18 cellular contexts compared by ENCODE assay signal in the genomic region with DNA sequence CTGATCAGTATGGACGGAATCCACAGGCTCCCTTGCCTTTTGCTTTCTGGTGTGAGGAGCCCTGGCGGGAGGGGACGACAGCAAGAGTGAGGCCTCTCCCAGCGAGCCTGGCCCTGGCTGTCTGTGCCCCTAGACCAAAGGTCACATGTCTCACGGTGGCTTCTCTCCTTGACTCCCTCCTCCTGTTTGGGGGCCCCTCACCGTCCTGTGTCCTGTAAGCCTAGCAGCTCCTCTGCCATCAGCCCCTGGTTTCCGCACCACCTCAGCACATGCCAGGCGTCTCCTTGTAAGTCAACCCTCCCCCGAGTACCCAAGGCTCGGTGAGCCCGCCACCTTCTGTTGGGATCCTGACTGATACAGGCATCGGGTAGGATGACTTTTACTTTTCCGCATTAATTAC.
DNase-seq lines count a peak whose midpoint lies in the region; ATAC-seq, FAIRE-seq and TF ChIP-seq lines count a peak whose summit lies in the region.
"Had no signal": no experiment of that assay in that cellular context is flagged by ENCODE, and none has a peak within 500 bp of the region (broad histone marks: within the 10 kb centered on the region; RNA-seq: fewer than 3 reads in every experiment).

No MANE protein-coding gene starts in this region.

- H3K27me3 Mint-ChIP-seq in WTC11 (ENCODE audit: low read depth) = no peaks in the 10 kb centered on the region
- no peaks in the 10 kb centered on the region for H3K27me3 Mint-ChIP-seq in nephron progenitor cell (ENCODE audit: low read depth, poor library complexity)
- H3K27me3 Mint-ChIP-seq: B cell; CD4-positive, alpha-beta T cell; IgD-negative memory B cell had no signal

- H3K36me3 ChIP-seq in HepG2 (replicated peaks in 1 of 2; ENCODE audit: control insufficient read depth in 1 of 2, insufficient read depth in 2 of 2, low read length in 2 of 2) = no peaks in the 10 kb centered on the region
- no peaks in the 10 kb centered on the region for H3K36me3 ChIP-seq in right lobe of liver
- H3K36me3 ChIP-seq in colonic mucosa = no peaks in the 10 kb centered on the region

- H4K20me1 ChIP-seq in HepG2 (ENCODE audit: insufficient read depth, low read length) = no peaks in the 10 kb centered on the region

- CTCF ChIA-PET in HepG2 (lab: Yijun Ruan, JAX; ENCODE audit: low intra/inter-chr PET ratio, low total read pairs) (no interaction called here), WTC11 (lab: Charles Lee) (interaction anchor here (0.6 to 1.4 kb wide), 3 partner anchors 15 to 23 kb away, joined by 3 to 4 read pairs (median 4); no protein-coding TSS in a partner anchor)

- no peak for TF ChIP-seq EP300 in HepG2 (IDR thresholded peaks at IDR 0.05; ENCODE audit: low read depth in 2 of 2, low read length in 2 of 2)
- TF ChIP-seq EP300 in HepG2 (CRISPR knock-in tag; IDR thresholded peaks at IDR 0.05; ENCODE audit: borderline replicate concordance) = no peak

- H3K36me3 Mint-ChIP-seq in WTC11 (no peaks in the 10 kb centered on the region), nephron progenitor cell (ENCODE audit: low read depth) (no peaks in the 10 kb centered on the region)
- H3K36me3 Mint-ChIP-seq: IgD-negative memory B cell had no signal

- TF ChIP-seq RAD21 in HepG2 (CRISPR knock-in tag; IDR thresholded peaks at IDR 0.05) = no peak

- H3K4me3 ChIP-seq in HepG2 (replicated peaks in 1 of 3; ENCODE audit: insufficient read depth in 1 of 3, low read depth in 2 of 3, low read length in 3 of 3) (peak overlapping the region in 1 of 3 experiments; percentile 15; a peak in 1 of 6 replicates), right lobe of liver (no peak overlapping the region), colonic mucosa (no peak overlapping the region)
- H3K4me3 ChIP-seq: GM23248 had no signal

- no peak overlapping the region for H3K27ac ChIP-seq in HepG2 (ENCODE audit: extremely low read length, insufficient read depth, low read length)
- no peak overlapping the region for H3K27ac ChIP-seq in right lobe of liver
- no peak overlapping the region for H3K27ac ChIP-seq in colonic mucosa
- H3K27ac ChIP-seq: GM23248 had no signal

- H3K4me2 ChIP-seq in HepG2 (ENCODE audit: low read depth, low read length) = peak overlapping the region; percentile 59

- POLR2A ChIA-PET in HepG2 (lab: Yijun Ruan, JAX) = no interaction called here
- POLR2A ChIA-PET in WTC11 (lab: Charles Lee) = no interaction called here

- H3K27me3 ChIP-seq in HepG2 (ENCODE audit: control insufficient read depth in 1 of 2, insufficient read depth in 2 of 2, low read length in 2 of 2) (no peaks in the 10 kb centered on the region), right lobe of liver (no peaks in the 10 kb centered on the region), colonic mucosa (no peaks in the 10 kb centered on the region)

- H3K9me3 ChIP-seq in HepG2 (ENCODE audit: low read length) (no peaks in the 10 kb centered on the region), right lobe of liver (no peaks in the 10 kb centered on the region), colonic mucosa (no peaks in the 10 kb centered on the region)

- WGBS in HepG2 (ENCODE audit: low lambda C conversion rate) = 35% methylated on average over 13 of the region's 13 CpGs
- WGBS in right lobe of liver (ENCODE audit: insufficient coverage, low coverage, low lambda C conversion rate, missing lambda C conversion rate) = 88% methylated on average over 9 of the region's 13 CpGs

- BruUV-seq in HepG2 (replicated peaks; lab: Mats Ljungman, UMichigan) = no TSS peak

- no peak for TF ChIP-seq POLR2A in HepG2 (IDR thresholded peaks at IDR 0.05; ENCODE audit: insufficient read depth in 1 of 2, low read depth in 2 of 2, low read length in 2 of 2)
- no peak for TF ChIP-seq POLR2A in right lobe of liver (IDR thresholded peaks at IDR 0.05)

- H2AFZ ChIP-seq in HepG2 (ENCODE audit: low read length) = no peak overlapping the region
- H2AFZ ChIP-seq: GM23248 had no signal

- H3K27ac Mint-ChIP-seq in WTC11 = peak overlapping the region; percentile 43
- H3K27ac Mint-ChIP-seq in nephron progenitor cell = peak overlapping the region; percentile 53
- H3K27ac Mint-ChIP-seq: B cell; CD4-positive, alpha-beta T cell; IgD-negative memory B cell had no signal

- H3K4me1 Mint-ChIP-seq in WTC11 (peaks cover 19% of the 10 kb centered on the region), nephron progenitor cell (peaks cover 20% of the 10 kb centered on the region)
- H3K4me1 Mint-ChIP-seq: B cell, IgD-negative memory B cell had no signal

- no peaks in the 10 kb centered on the region for H3K79me2 ChIP-seq in HepG2 (ENCODE audit: insufficient read depth, low read length)

- no peak overlapping the region for H3K4me3 Mint-ChIP-seq in WTC11
- no peak overlapping the region for H3K4me3 Mint-ChIP-seq in nephron progenitor cell
- H3K4me3 Mint-ChIP-seq: B cell; CD4-positive, alpha-beta T cell; IgD-negative memory B cell had no signal

- DNase-seq in HepG2 (ENCODE audit: low spot score) = no peak
- no peak for DNase-seq in right lobe of liver
- DNase-seq in WTC11 (ENCODE audit: low spot score) = peak; percentile 20
- no peak for DNase-seq in nephron progenitor cell
- no peak for DNase-seq in NCI-H526 treated with DMSO at 0.1 percent for 48 hours (lab: John Stamatoyannopoulos, UW)
- DNase-seq in colonic mucosa = no peak
- no peak for DNase-seq in NCI-H1694 treated with DMSO at 0.1 percent for 48 hours (lab: John Stamatoyannopoulos, UW)
- DNase-seq: 8988T; C1 segment of cervical spinal cord; Calu3; CD4-positive, alpha-beta T cell; DMS79; GM23248 had no signal

- H3K9ac ChIP-seq in HepG2 (ENCODE audit: insufficient read depth, low read depth, low read length) (no peak overlapping the region), colonic mucosa (ENCODE audit: low read depth in 2 of 2, low read length in 2 of 2) (no peak overlapping the region)
- H3K9ac ChIP-seq: GM23248 had no signal

- H3K9me3 Mint-ChIP-seq in WTC11 (no peaks in the 10 kb centered on the region), nephron progenitor cell (no peaks in the 10 kb centered on the region)
- H3K9me3 Mint-ChIP-seq: CD4-positive, alpha-beta T cell; IgD-negative memory B cell had no signal

- in situ Hi-C loops in HepG2 (cut with HindIII; ENCODE audit: extremely low pct_ligation_motif_present, low pct_unique_long_range_greater_than_20kb) = no loop called here

- ATAC-seq in HepG2 (peak; percentile 79), right lobe of liver (no peak), WTC11 (peak; percentile 72)
- ATAC-seq: HCT116 had no signal

- intact Hi-C loops in HepG2 (cut with micrococcal nuclease; ENCODE audit: unreplicated experiment) (no loop called here), right lobe of liver (cut with DNase I) (no loop called here), colonic mucosa (cut with DNase I) (no loop called here)

- H3K4me1 ChIP-seq in HepG2 (ENCODE audit: insufficient read depth, low read length) = peaks cover 22% of the 10 kb centered on the region
- peaks cover 0 to 15% (median 2%) of the 10 kb centered on the region in 4 donors for H3K4me1 ChIP-seq in right lobe of liver
- no peaks in the 10 kb centered on the region for H3K4me1 ChIP-seq in colonic mucosa

- no peak for FAIRE-seq in HepG2 (lab: Jason Lieb, UNC)
- FAIRE-seq: G401.6, GM12891 had no signal

- TF ChIP-seq CTCF in HepG2 (CRISPR knock-in tag; IDR thresholded peaks at IDR 0.05) (no peak; the same call in 1 of the 2 replicates), right lobe of liver (IDR thresholded peaks at IDR 0.05) (no peak), WTC11 (IDR thresholded peaks at IDR 0.05) (no peak), nephron progenitor cell (IDR thresholded peaks at IDR 0.05) (no peak), colonic mucosa (IDR thresholded peaks at IDR 0.05) (no peak)

TF ChIP-seq in HepG2, 621 proteins besides CTCF, POLR2A, EP300 and RAD21 (continues in another document):
- TF ChIP-seq ZNF788 (CRISPR knock-in tag; IDR thresholded peaks at IDR 0.05; ENCODE audit: borderline replicate concordance) = no peak
- TF ChIP-seq KMT2B (CRISPR knock-in tag; IDR thresholded peaks at IDR 0.05) = no peak
- TF ChIP-seq ZNF749 (CRISPR knock-in tag; IDR thresholded peaks at IDR 0.05; ENCODE audit: borderline replicate concordance) = no peak

TF ChIP-seq in WTC11, 78 proteins besides CTCF, POLR2A, EP300 and RAD21 (continues in another document):
- TF ChIP-seq, protein P1, sequence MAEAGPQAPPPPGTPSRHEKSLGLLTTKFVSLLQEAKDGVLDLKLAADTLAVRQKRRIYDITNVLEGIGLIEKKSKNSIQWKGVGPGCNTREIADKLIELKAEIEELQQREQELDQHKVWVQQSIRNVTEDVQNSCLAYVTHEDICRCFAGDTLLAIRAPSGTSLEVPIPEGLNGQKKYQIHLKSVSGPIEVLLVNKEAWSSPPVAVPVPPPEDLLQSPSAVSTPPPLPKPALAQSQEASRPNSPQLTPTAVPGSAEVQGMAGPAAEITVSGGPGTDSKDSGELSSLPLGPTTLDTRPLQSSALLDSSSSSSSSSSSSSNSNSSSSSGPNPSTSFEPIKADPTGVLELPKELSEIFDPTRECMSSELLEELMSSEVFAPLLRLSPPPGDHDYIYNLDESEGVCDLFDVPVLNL (CRISPR knock-in tag; IDR thresholded peaks at IDR 0.05; ENCODE audit: borderline replicate concordance, low read depth) = no peak
- no peak for TF ChIP-seq NR1H2 (CRISPR knock-in tag; IDR thresholded peaks at IDR 0.05)
- no peak for TF ChIP-seq NR2C2 (CRISPR knock-in tag; IDR thresholded peaks at IDR 0.05)
- TF ChIP-seq RELA (CRISPR knock-in tag; IDR thresholded peaks at IDR 0.05; ENCODE audit: borderline replicate concordance) = no peak
- TF ChIP-seq, protein P2, sequence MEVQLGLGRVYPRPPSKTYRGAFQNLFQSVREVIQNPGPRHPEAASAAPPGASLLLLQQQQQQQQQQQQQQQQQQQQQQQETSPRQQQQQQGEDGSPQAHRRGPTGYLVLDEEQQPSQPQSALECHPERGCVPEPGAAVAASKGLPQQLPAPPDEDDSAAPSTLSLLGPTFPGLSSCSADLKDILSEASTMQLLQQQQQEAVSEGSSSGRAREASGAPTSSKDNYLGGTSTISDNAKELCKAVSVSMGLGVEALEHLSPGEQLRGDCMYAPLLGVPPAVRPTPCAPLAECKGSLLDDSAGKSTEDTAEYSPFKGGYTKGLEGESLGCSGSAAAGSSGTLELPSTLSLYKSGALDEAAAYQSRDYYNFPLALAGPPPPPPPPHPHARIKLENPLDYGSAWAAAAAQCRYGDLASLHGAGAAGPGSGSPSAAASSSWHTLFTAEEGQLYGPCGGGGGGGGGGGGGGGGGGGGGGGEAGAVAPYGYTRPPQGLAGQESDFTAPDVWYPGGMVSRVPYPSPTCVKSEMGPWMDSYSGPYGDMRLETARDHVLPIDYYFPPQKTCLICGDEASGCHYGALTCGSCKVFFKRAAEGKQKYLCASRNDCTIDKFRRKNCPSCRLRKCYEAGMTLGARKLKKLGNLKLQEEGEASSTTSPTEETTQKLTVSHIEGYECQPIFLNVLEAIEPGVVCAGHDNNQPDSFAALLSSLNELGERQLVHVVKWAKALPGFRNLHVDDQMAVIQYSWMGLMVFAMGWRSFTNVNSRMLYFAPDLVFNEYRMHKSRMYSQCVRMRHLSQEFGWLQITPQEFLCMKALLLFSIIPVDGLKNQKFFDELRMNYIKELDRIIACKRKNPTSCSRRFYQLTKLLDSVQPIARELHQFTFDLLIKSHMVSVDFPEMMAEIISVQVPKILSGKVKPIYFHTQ (CRISPR knock-in tag; IDR thresholded peaks at IDR 0.05) = no peak

Comparison
In these comparisons a context has a peak if more than half of its experiments do, and no peak if none do; other contexts are left out.
1. ATAC-seq: peak in HepG2 (single experiment) and WTC11 (single experiment); none in right lobe of liver (0 of 4).